Comparison of ENCODE assay signal across 13 cellular contexts in genomic region chr1:73953611-73954010, GRCh38.
"Had no signal": no experiment of that assay in that cellular context is flagged by ENCODE, and none has a peak within 500 bp of the region (broad histone marks: within the 10 kb centered on the region; RNA-seq: fewer than 3 reads in every experiment).

No MANE protein-coding gene starts in this region.

- DNase-seq: islet precursor cell; left ventricle myocardium inferior; mesendoderm; naive B cell; ovary; right lobe of liver; stimulated activated CD4-positive, alpha-beta T cell treated with anti-CD3 and anti-CD28 coated beads, Interleukin-1b, Interleukin-23, amount 100 ng/mL, for 48 hours; stimulated activated CD4-positive, alpha-beta T cell treated with anti-CD3 and anti-CD28 coated beads, Interleukin-2, amount 100 ng/mL, for 48 hours; stimulated activated CD4-positive, alpha-beta T cell treated with anti-CD3 and anti-CD28 coated beads, Interleukin-4, amount 100 ng/mL, for 4 hours; stimulated activated CD8-positive, alpha-beta memory T cell treated with anti-CD3 and anti-CD28 coated beads, Interleukin-4, amount 100 ng/mL, for 48 hours; stimulated activated naive CD4-positive, alpha-beta T cell treated with Interleukin-2 at 50 U/mL for 16 hours; stimulated activated naive CD8-positive, alpha-beta T cell treated with anti-CD3 and anti-CD28 coated beads, Interleukin-15, amount 100 ng/mL, for 72 hours; uterus had no signal
